1 cellular context compared by ENCODE assay signal in the genomic region with DNA sequence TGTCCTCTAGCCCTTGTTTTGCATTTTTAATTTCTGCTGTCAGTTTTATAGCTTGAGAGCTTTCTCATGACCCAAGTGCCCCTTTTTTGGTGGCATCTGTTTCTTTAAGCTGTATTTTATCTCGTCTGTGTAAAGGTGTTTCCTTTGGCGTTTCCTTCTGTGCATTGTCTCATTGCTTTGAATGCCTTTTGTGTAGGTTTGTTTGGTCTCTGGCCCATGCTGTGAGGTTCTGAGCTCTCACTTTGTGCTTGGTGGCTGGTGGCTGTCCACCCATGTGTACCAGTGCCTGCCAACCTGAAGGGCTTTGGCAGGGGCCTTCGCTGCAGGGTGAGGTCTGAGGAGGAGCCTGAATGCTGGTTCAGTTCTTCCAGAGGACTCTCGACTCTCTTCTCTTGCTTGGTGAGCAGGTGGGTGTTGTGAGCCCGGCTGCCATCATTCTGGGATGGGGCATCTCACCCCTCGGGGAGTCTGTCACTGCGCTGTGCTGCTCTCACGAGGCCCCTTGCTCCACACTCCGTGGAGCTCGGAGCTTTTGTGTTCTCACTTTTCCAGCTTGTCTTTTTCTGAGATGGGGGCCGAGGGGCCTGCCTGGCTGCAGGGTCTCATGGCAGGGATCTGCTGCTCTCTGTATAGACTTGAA.
TF ChIP-seq lines count a peak whose summit lies in the region.

No MANE protein-coding gene starts in this region.

TF ChIP-seq in HepG2, 621 proteins besides CTCF, POLR2A, EP300 and RAD21 (continued from another document):
- TF ChIP-seq, protein P1, sequence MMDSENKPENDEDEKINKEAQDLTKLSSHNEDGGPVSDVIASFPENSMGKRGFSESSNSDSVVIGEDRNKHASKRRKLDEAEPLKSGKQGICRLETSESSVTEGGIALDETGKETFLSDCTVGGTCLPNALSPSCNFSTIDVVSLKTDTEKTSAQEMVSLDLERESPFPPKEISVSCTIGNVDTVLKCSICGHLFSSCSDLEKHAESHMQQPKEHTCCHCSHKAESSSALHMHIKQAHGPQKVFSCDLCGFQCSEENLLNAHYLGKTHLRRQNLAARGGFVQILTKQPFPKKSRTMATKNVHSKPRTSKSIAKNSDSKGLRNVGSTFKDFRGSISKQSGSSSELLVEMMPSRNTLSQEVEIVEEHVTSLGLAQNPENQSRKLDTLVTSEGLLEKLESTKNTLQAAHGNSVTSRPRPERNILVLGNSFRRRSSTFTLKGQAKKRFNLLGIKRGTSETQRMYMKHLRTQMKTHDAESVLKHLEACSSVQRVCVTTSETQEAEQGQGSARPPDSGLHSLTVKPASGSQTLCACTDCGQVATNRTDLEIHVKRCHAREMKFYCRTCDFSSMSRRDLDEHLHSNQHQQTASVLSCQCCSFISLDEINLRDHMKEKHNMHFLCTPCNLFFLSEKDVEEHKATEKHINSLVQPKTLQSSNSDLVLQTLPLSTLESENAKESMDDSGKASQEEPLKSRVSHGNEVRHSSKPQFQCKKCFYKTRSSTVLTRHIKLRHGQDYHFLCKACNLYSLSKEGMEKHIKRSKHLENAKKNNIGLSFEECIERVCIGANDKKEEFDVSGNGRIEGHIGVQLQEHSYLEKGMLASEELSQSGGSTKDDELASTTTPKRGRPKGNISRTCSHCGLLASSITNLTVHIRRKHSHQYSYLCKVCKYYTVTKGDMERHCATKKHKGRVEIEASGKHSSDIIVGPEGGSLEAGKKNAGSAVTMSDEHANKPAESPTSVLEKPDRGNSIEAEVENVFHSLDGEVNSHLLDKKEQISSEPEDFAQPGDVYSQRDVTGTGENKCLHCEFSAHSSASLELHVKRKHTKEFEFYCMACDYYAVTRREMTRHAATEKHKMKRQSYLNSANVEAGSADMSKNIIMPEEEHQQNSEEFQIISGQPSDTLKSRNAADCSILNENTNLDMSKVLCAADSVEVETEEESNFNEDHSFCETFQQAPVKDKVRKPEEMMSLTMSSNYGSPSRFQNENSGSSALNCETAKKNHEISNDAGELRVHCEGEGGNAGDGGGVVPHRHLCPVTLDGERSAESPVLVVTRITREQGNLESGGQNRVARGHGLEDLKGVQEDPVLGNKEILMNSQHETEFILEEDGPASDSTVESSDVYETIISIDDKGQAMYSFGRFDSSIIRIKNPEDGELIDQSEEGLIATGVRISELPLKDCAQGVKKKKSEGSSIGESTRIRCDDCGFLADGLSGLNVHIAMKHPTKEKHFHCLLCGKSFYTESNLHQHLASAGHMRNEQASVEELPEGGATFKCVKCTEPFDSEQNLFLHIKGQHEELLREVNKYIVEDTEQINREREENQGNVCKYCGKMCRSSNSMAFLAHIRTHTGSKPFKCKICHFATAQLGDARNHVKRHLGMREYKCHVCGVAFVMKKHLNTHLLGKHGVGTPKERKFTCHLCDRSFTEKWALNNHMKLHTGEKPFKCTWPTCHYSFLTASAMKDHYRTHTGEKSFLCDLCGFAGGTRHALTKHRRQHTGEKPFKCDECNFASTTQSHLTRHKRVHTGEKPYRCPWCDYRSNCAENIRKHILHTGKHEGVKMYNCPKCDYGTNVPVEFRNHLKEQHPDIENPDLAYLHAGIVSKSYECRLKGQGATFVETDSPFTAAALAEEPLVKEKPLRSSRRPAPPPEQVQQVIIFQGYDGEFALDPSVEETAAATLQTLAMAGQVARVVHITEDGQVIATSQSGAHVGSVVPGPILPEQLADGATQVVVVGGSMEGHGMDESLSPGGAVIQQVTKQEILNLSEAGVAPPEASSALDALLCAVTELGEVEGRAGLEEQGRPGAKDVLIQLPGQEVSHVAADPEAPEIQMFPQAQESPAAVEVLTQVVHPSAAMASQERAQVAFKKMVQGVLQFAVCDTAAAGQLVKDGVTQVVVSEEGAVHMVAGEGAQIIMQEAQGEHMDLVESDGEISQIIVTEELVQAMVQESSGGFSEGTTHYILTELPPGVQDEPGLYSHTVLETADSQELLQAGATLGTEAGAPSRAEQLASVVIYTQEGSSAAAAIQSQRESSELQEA (CRISPR knock-in tag; IDR thresholded peaks at IDR 0.05; ENCODE audit: not compliant biosample characterization): no peak
- no peak for TF ChIP-seq NCOA5 (CRISPR knock-in tag; IDR thresholded peaks at IDR 0.05)
- TF ChIP-seq, protein P2, sequence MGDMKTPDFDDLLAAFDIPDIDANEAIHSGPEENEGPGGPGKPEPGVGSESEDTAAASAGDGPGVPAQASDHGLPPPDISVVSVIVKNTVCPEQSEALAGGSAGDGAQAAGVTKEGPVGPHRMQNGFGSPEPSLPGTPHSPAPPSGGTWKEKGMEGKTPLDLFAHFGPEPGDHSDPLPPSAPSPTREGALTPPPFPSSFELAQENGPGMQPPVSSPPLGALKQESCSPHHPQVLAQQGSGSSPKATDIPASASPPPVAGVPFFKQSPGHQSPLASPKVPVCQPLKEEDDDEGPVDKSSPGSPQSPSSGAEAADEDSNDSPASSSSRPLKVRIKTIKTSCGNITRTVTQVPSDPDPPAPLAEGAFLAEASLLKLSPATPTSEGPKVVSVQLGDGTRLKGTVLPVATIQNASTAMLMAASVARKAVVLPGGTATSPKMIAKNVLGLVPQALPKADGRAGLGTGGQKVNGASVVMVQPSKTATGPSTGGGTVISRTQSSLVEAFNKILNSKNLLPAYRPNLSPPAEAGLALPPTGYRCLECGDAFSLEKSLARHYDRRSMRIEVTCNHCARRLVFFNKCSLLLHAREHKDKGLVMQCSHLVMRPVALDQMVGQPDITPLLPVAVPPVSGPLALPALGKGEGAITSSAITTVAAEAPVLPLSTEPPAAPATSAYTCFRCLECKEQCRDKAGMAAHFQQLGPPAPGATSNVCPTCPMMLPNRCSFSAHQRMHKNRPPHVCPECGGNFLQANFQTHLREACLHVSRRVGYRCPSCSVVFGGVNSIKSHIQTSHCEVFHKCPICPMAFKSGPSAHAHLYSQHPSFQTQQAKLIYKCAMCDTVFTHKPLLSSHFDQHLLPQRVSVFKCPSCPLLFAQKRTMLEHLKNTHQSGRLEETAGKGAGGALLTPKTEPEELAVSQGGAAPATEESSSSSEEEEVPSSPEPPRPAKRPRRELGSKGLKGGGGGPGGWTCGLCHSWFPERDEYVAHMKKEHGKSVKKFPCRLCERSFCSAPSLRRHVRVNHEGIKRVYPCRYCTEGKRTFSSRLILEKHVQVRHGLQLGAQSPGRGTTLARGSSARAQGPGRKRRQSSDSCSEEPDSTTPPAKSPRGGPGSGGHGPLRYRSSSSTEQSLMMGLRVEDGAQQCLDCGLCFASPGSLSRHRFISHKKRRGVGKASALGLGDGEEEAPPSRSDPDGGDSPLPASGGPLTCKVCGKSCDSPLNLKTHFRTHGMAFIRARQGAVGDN (CRISPR knock-in tag; IDR thresholded peaks at IDR 0.05): peak; percentile 33
